ENCODE assay signal across 2 cellular contexts in the genomic region with DNA sequence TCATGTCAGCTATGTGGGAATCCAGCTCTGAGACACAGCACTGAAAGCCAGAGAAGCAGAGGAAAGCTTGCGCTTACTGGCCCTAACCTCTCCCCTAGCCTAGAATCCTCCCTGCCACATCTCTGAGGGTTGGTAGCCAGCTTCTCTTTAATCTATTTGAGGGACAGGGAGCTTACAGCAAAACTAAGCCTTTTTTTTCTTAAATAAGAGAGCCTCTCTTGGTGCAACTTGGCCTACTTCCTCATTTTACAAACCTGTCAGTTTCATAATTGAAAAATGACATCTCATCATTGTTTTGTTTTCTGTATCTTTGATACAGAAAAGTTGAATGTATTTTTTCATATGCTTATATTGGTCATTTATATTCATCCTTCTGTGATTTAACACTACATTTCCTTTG.
A peak's percentile ranks its signal among the peaks of the same experiment; 100 is the strongest.
TF ChIP-seq lines count a peak whose summit lies in the region.

No MANE protein-coding gene starts in this region.

TF ChIP-seq in K562, 482 proteins besides CTCF, POLR2A, EP300 and RAD21 (continued from another document):
- TF ChIP-seq, protein P1, sequence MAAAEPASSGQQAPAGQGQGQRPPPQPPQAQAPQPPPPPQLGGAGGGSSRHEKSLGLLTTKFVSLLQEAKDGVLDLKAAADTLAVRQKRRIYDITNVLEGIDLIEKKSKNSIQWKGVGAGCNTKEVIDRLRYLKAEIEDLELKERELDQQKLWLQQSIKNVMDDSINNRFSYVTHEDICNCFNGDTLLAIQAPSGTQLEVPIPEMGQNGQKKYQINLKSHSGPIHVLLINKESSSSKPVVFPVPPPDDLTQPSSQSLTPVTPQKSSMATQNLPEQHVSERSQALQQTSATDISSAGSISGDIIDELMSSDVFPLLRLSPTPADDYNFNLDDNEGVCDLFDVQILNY (CRISPR knock-in tag; IDR thresholded peaks at IDR 0.05) = no peak
- TF ChIP-seq ARNT (IDR thresholded peaks at IDR 0.05) (no peak), ZNF586 (CRISPR knock-in tag; conservative IDR thresholded peaks at IDR 0.05) (no peak), ZFX (CRISPR knock-in tag; IDR thresholded peaks at IDR 0.05) (no peak), NFATC3 (IDR thresholded peaks at IDR 0.05) (no peak), MEIS2 (IDR thresholded peaks at IDR 0.05; ENCODE audit: partially characterized antibody) (peak; percentile 47)
- TF ChIP-seq, protein P2, sequence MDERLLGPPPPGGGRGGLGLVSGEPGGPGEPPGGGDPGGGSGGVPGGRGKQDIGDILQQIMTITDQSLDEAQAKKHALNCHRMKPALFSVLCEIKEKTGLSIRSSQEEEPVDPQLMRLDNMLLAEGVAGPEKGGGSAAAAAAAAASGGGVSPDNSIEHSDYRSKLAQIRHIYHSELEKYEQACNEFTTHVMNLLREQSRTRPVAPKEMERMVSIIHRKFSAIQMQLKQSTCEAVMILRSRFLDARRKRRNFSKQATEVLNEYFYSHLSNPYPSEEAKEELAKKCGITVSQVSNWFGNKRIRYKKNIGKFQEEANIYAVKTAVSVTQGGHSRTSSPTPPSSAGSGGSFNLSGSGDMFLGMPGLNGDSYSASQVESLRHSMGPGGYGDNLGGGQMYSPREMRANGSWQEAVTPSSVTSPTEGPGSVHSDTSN (CRISPR knock-in tag; IDR thresholded peaks at IDR 0.05; ENCODE audit: low read depth) = no peak
- TF ChIP-seq, protein P2 (tag; conservative IDR thresholded peaks at IDR 0.05; ENCODE audit: low read depth) = peak; percentile 55; the same call in 1 of the 2 replicates
- TF ChIP-seq, protein P3, sequence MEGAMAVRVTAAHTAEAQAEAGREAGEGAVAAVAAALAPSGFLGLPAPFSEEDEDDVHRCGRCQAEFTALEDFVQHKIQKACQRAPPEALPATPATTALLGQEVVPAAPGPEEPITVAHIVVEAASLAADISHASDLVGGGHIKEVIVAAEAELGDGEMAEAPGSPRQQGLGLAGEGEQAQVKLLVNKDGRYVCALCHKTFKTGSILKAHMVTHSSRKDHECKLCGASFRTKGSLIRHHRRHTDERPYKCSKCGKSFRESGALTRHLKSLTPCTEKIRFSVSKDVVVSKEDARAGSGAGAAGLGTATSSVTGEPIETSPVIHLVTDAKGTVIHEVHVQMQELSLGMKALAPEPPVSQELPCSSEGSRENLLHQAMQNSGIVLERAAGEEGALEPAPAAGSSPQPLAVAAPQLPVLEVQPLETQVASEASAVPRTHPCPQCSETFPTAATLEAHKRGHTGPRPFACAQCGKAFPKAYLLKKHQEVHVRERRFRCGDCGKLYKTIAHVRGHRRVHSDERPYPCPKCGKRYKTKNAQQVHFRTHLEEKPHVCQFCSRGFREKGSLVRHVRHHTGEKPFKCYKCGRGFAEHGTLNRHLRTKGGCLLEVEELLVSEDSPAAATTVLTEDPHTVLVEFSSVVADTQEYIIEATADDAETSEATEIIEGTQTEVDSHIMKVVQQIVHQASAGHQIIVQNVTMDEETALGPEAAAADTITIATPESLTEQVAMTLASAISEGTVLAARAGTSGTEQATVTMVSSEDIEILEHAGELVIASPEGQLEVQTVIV (CRISPR knock-in tag; IDR thresholded peaks at IDR 0.05; ENCODE audit: borderline replicate concordance) = no peak
- TF ChIP-seq, protein P4, sequence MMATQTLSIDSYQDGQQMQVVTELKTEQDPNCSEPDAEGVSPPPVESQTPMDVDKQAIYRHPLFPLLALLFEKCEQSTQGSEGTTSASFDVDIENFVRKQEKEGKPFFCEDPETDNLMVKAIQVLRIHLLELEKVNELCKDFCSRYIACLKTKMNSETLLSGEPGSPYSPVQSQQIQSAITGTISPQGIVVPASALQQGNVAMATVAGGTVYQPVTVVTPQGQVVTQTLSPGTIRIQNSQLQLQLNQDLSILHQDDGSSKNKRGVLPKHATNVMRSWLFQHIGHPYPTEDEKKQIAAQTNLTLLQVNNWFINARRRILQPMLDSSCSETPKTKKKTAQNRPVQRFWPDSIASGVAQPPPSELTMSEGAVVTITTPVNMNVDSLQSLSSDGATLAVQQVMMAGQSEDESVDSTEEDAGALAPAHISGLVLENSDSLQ (IDR thresholded peaks at IDR 0.05) = peak; percentile 60

TF ChIP-seq in SK-N-SH treated with all-trans-retinoic acid at 6 μM for 48 hours, 23 proteins besides CTCF, POLR2A, EP300 and RAD21 (continued from another document):
- TF ChIP-seq, protein P5, sequence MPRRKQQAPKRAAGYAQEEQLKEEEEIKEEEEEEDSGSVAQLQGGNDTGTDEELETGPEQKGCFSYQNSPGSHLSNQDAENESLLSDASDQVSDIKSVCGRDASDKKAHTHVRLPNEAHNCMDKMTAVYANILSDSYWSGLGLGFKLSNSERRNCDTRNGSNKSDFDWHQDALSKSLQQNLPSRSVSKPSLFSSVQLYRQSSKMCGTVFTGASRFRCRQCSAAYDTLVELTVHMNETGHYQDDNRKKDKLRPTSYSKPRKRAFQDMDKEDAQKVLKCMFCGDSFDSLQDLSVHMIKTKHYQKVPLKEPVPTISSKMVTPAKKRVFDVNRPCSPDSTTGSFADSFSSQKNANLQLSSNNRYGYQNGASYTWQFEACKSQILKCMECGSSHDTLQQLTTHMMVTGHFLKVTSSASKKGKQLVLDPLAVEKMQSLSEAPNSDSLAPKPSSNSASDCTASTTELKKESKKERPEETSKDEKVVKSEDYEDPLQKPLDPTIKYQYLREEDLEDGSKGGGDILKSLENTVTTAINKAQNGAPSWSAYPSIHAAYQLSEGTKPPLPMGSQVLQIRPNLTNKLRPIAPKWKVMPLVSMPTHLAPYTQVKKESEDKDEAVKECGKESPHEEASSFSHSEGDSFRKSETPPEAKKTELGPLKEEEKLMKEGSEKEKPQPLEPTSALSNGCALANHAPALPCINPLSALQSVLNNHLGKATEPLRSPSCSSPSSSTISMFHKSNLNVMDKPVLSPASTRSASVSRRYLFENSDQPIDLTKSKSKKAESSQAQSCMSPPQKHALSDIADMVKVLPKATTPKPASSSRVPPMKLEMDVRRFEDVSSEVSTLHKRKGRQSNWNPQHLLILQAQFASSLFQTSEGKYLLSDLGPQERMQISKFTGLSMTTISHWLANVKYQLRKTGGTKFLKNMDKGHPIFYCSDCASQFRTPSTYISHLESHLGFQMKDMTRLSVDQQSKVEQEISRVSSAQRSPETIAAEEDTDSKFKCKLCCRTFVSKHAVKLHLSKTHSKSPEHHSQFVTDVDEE (CRISPR knock-in tag; IDR thresholded peaks at IDR 0.05) = no peak
- no peak for TF ChIP-seq ARNTL (CRISPR knock-in tag; IDR thresholded peaks at IDR 0.05; ENCODE audit: borderline replicate concordance, low read depth)
- TF ChIP-seq, protein P6, sequence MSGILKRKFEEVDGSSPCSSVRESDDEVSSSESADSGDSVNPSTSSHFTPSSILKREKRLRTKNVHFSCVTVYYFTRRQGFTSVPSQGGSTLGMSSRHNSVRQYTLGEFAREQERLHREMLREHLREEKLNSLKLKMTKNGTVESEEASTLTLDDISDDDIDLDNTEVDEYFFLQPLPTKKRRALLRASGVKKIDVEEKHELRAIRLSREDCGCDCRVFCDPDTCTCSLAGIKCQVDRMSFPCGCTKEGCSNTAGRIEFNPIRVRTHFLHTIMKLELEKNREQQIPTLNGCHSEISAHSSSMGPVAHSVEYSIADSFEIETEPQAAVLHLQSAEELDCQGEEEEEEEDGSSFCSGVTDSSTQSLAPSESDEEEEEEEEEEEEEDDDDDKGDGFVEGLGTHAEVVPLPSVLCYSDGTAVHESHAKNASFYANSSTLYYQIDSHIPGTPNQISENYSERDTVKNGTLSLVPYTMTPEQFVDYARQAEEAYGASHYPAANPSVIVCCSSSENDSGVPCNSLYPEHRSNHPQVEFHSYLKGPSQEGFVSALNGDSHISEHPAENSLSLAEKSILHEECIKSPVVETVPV (CRISPR knock-in tag; IDR thresholded peaks at IDR 0.05) = no peak
- no peak for TF ChIP-seq CSDC2 (CRISPR knock-in tag; IDR thresholded peaks at IDR 0.05)
- no peak for TF ChIP-seq TCF4 (CRISPR knock-in tag; IDR thresholded peaks at IDR 0.05; ENCODE audit: borderline replicate concordance)
- TF ChIP-seq ISL1 (CRISPR knock-in tag; IDR thresholded peaks at IDR 0.05) = no peak
